Comparison of ENCODE assay signal across 9 cellular contexts in the genomic region with DNA sequence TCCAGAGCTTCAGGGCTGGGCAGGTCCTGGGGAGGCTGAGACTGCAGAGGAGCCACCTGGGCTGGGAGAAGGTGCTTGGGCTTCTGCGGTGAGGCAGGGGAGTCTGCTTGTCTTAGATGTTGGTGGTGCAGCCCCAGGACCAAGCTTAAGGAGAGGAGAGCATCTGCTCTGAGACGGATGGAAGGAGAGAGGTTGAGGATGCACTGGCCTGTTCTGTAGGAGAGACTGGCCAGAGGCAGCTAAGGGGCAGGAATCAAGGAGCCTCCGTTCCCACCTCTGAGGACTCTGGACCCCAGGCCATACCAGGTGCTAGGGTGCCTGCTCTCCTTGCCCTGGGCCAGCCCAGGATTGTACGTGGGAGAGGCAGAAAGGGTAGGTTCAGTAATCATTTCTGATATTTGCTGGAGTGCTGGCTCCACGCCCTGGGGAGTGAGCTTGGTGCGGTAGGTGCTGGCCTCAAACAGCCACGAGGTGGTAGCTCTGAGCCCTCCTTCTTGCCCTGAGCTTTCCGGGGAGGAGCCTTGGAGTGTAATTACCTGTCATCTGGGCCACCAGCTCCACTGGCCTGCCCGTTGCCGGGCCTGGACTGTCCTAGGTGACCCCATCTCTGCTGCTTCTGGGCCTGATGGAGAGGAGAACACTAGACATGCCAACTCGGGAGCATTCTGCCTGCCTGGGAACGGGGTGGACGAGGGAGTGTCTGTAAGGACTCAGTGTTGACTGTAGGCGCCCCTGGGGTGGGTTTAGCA. TPM values are rescaled to one million over a fixed set of nuclear protein-coding genes. Genes with fewer than 3 reads are reported as not detected.
DNase-seq lines count a peak whose midpoint lies in the region; ATAC-seq and TF ChIP-seq lines count a peak whose summit lies in the region.
"Had no signal": no experiment of that assay in that cellular context is flagged by ENCODE, and none has a peak within 500 bp of the region (broad histone marks: within the 10 kb centered on the region; RNA-seq: fewer than 3 reads in every experiment).

No MANE protein-coding gene starts in this region.

- no peaks in the 10 kb centered on the region for H3K9me3 Mint-ChIP-seq in Caco-2 (ENCODE audit: unreplicated experiment)
- H3K9me3 Mint-ChIP-seq in activated CD8-positive, alpha-beta T cell treated with anti-CD3 and anti-CD28 coated beads for 36 hours: no peaks in the 10 kb centered on the region
- H3K9me3 Mint-ChIP-seq in natural killer cell treated with Interleukin-12 subunit alpha and Interleukin-12 subunit beta and Interleukin-15 and Interleukin-18, amount 100 ng/mL, for 72 hours: no peaks in the 10 kb centered on the region

- TF ChIP-seq CTCF in Caco-2 (IDR thresholded peaks at IDR 0.05; ENCODE audit: insufficient read depth in 1 of 2, low read depth in 1 of 2, low read length in 1 of 2, severe bottlenecking in 1 of 2, unreplicated experiment in 1 of 2): peak in 1 of 2 experiments; percentile 51
- no peak for TF ChIP-seq CTCF in activated CD8-positive, alpha-beta T cell treated with anti-CD3 and anti-CD28 coated beads for 36 hours (IDR thresholded peaks at IDR 0.05)

- H3K4me1 ChIP-seq in Caco-2: peaks cover 59% of the 10 kb centered on the region
- H3K4me1 ChIP-seq: SJCRH30 had no signal

- ATAC-seq in activated CD8-positive, alpha-beta T cell treated with anti-CD3 and anti-CD28 coated beads for 36 hours: peak; percentile 71
- no peak for ATAC-seq in GM18858 (IDR thresholded peaks at IDR 0.05; ENCODE audit: unreplicated experiment)
- no peak for ATAC-seq in natural killer cell treated with Interleukin-12 subunit alpha and Interleukin-12 subunit beta and Interleukin-15 and Interleukin-18, amount 100 ng/mL, for 72 hours
- ATAC-seq in GM18517 (IDR thresholded peaks at IDR 0.05; ENCODE audit: unreplicated experiment): no peak

- no peaks in the 10 kb centered on the region for H3K27me3 ChIP-seq in Caco-2 (replicated peaks; ENCODE audit: control insufficient read depth, insufficient read depth, low read length)
- H3K27me3 ChIP-seq: SJCRH30 had no signal

- no peak overlapping the region for H3K4me3 ChIP-seq in Caco-2 (ENCODE audit: low read depth, low read length)
- H3K4me3 ChIP-seq: SJCRH30 had no signal

- no peaks in the 10 kb centered on the region for H3K9me3 ChIP-seq in Caco-2
- H3K9me3 ChIP-seq: SJCRH30 had no signal

- H3K27ac Mint-ChIP-seq in Caco-2 (ENCODE audit: unreplicated experiment): peak overlapping the region; percentile 46
- H3K27ac Mint-ChIP-seq in activated CD8-positive, alpha-beta T cell treated with anti-CD3 and anti-CD28 coated beads for 36 hours: no peak overlapping the region
- no peak overlapping the region for H3K27ac Mint-ChIP-seq in natural killer cell treated with Interleukin-12 subunit alpha and Interleukin-12 subunit beta and Interleukin-15 and Interleukin-18, amount 100 ng/mL, for 72 hours

- H3K36me3 Mint-ChIP-seq in Caco-2 (ENCODE audit: insufficient read depth, unreplicated experiment): peaks cover 44% of the 10 kb centered on the region
- H3K36me3 Mint-ChIP-seq in activated CD8-positive, alpha-beta T cell treated with anti-CD3 and anti-CD28 coated beads for 36 hours (ENCODE audit: low read depth): no peaks in the 10 kb centered on the region
- H3K36me3 Mint-ChIP-seq in natural killer cell treated with Interleukin-12 subunit alpha and Interleukin-12 subunit beta and Interleukin-15 and Interleukin-18, amount 100 ng/mL, for 72 hours: no peaks in the 10 kb centered on the region

- intact Hi-C loops in Caco-2 (cut with micrococcal nuclease; ENCODE audit: unreplicated experiment): loop anchor here (1.0 kb wide), 1 partner anchor 50 kb away; no protein-coding TSS in a partner anchor
- intact Hi-C loops in activated CD8-positive, alpha-beta T cell treated with anti-CD3 and anti-CD28 coated beads for 36 hours (cut with micrococcal nuclease): no loop called here

- no peaks in the 10 kb centered on the region for H3K27me3 Mint-ChIP-seq in Caco-2 (ENCODE audit: insufficient read depth, unreplicated experiment)
- H3K27me3 Mint-ChIP-seq in activated CD8-positive, alpha-beta T cell treated with anti-CD3 and anti-CD28 coated beads for 36 hours: peaks cover 11% of the 10 kb centered on the region
- peaks cover 0 to 9% of the 10 kb centered on the region in 2 donors for H3K27me3 Mint-ChIP-seq in natural killer cell treated with Interleukin-12 subunit alpha and Interleukin-12 subunit beta and Interleukin-15 and Interleukin-18, amount 100 ng/mL, for 72 hours

- H3K4me3 Mint-ChIP-seq in Caco-2 (ENCODE audit: unreplicated experiment): no peak overlapping the region
- H3K4me3 Mint-ChIP-seq in activated CD8-positive, alpha-beta T cell treated with anti-CD3 and anti-CD28 coated beads for 36 hours: no peak overlapping the region
- H3K4me3 Mint-ChIP-seq in natural killer cell treated with Interleukin-12 subunit alpha and Interleukin-12 subunit beta and Interleukin-15 and Interleukin-18, amount 100 ng/mL, for 72 hours: no peak overlapping the region

- POLR2A ChIA-PET in Caco-2 (lab: Charles Lee): interaction anchor here (0.6 kb wide), 1 partner anchor 38 kb away, joined by 3 read pairs; no protein-coding TSS in a partner anchor
- POLR2A ChIA-PET in activated CD8-positive, alpha-beta T cell treated with anti-CD3 and anti-CD28 coated beads for 36 hours (lab: Charles Lee): no interaction called here

- TSS peak; percentile 40 for BruUV-seq in Caco-2 (replicated peaks; lab: Mats Ljungman, UMichigan)

- no peaks in the 10 kb centered on the region for H3K36me3 ChIP-seq in Caco-2 (ENCODE audit: control insufficient read depth, insufficient read depth, low read length)

- peaks cover 43% of the 10 kb centered on the region for H3K4me1 Mint-ChIP-seq in Caco-2 (ENCODE audit: low read depth, unreplicated experiment)
- H3K4me1 Mint-ChIP-seq in activated CD8-positive, alpha-beta T cell treated with anti-CD3 and anti-CD28 coated beads for 36 hours (ENCODE audit: low read depth): no peaks in the 10 kb centered on the region
- H3K4me1 Mint-ChIP-seq in natural killer cell treated with Interleukin-12 subunit alpha and Interleukin-12 subunit beta and Interleukin-15 and Interleukin-18, amount 100 ng/mL, for 72 hours (ENCODE audit: low read depth in 2 of 2): no peaks in the 10 kb centered on the region

- CTCF ChIA-PET in Caco-2 (lab: Charles Lee): interaction anchor here (0.6 to 2.0 kb wide), 4 partner anchors 25 to 127 kb away, joined by 5 to 19 read pairs (median 8); no protein-coding TSS in a partner anchor
- CTCF ChIA-PET in activated CD8-positive, alpha-beta T cell treated with anti-CD3 and anti-CD28 coated beads for 36 hours (lab: Charles Lee): interaction anchor here (0.9 to 2.9 kb wide), 5 partner anchors 49 to 127 kb away, joined by 3 to 16 read pairs (median 4); no protein-coding TSS in a partner anchor

- DNase-seq in Caco-2 (peak in 1 of 2 experiments; percentile 40), HT-29 (ENCODE audit: low spot score) (peak; percentile 60), mucosa of gallbladder (ENCODE audit: low spot score) (peak; percentile 48), NCI-H526 (lab: John Stamatoyannopoulos, UW) (no peak)
- peak; percentile 39 for DNase-seq in activated CD8-positive, alpha-beta T cell treated with anti-CD3 and anti-CD28 coated beads for 36 hours
- no peak for DNase-seq in natural killer cell treated with Interleukin-12 subunit alpha and Interleukin-12 subunit beta and Interleukin-15 and Interleukin-18, amount 100 ng/mL, for 72 hours (ENCODE audit: low spot score)
- DNase-seq: SJCRH30 had no signal

RNA-seq across cellular contexts. Expression of a gene that starts 9.3 kb away (rescaled TPM):
- 19.7 and 25.9 TPM in 2 replicates for total RNA-seq in Caco-2 (2022)
- not detected in 2 replicates for total RNA-seq in HT-29 (2014; rRNA removed; shearing (Covaris generic))
- not detected for total RNA-seq in activated CD8-positive, alpha-beta T cell treated with anti-CD3 and anti-CD28 coated beads for 36 hours
- not detected for total RNA-seq in mucosa of gallbladder
- total RNA-seq in natural killer cell treated with Interleukin-12 subunit alpha and Interleukin-12 subunit beta and Interleukin-15 and Interleukin-18, amount 100 ng/mL, for 72 hours: not detected

RNA-seq across cellular contexts. Expression of a gene that starts 20.1 kb away (rescaled TPM):
- 199 and 235 TPM in 2 replicates for total RNA-seq in Caco-2 (2022)
- not detected in 2 replicates for total RNA-seq in HT-29 (2014; rRNA removed; shearing (Covaris generic))
- total RNA-seq in activated CD8-positive, alpha-beta T cell treated with anti-CD3 and anti-CD28 coated beads for 36 hours: not detected
- total RNA-seq in mucosa of gallbladder: 0.40 TPM
- total RNA-seq in natural killer cell treated with Interleukin-12 subunit alpha and Interleukin-12 subunit beta and Interleukin-15 and Interleukin-18, amount 100 ng/mL, for 72 hours: 1 to 10 TPM; 1.6 to 1.8 TPM
- total RNA-seq: SJCRH30 had no signal

RNA-seq across cellular contexts. Expression of a gene that starts 38.8 kb away (rescaled TPM):
- 46.0 and 50.4 TPM in 2 replicates for total RNA-seq in Caco-2 (2022)
- total RNA-seq in HT-29 (2014; rRNA removed; shearing (Covaris generic)): 0.89 TPM in 1 of 2 replicates, not detected in the other
- total RNA-seq in activated CD8-positive, alpha-beta T cell treated with anti-CD3 and anti-CD28 coated beads for 36 hours: not detected
- total RNA-seq in mucosa of gallbladder: 7.3 TPM
- total RNA-seq in natural killer cell treated with Interleukin-12 subunit alpha and Interleukin-12 subunit beta and Interleukin-15 and Interleukin-18, amount 100 ng/mL, for 72 hours: not detected

Comparison
In these comparisons a context has a peak if more than half of its experiments do, and no peak if none do; other contexts are left out.
1. DNase-seq: peak in HT-29 (single experiment), activated CD8-positive, alpha-beta T cell treated with anti-CD3 and anti-CD28 coated beads for 36 hours (single experiment) and mucosa of gallbladder (single experiment); none in NCI-H526 (0 of 2) and natural killer cell treated with Interleukin-12 subunit alpha and Interleukin-12 subunit beta and Interleukin-15 and Interleukin-18, amount 100 ng/mL, for 72 hours (single experiment).
2. RNA of a gene that starts 9.3 kb away (total RNA-seq): 19.7 to 25.9 TPM in Caco-2; not detected in HT-29, not detected in activated CD8-positive, alpha-beta T cell treated with anti-CD3 and anti-CD28 coated beads for 36 hours, not detected in mucosa of gallbladder (single experiment) and not detected in natural killer cell treated with Interleukin-12 subunit alpha and Interleukin-12 subunit beta and Interleukin-15 and Interleukin-18, amount 100 ng/mL, for 72 hours; every median in the first group is over 10 times any median in the second.
3. RNA of a gene that starts 20.1 kb away (total RNA-seq): 199 to 235 TPM in Caco-2; 1.6 to 1.8 TPM in natural killer cell treated with Interleukin-12 subunit alpha and Interleukin-12 subunit beta and Interleukin-15 and Interleukin-18, amount 100 ng/mL, for 72 hours, 0.40 TPM in mucosa of gallbladder (single experiment), not detected in HT-29 and not detected in activated CD8-positive, alpha-beta T cell treated with anti-CD3 and anti-CD28 coated beads for 36 hours; every median in the first group is over 10 times any median in the second.